In the genomic region with DNA sequence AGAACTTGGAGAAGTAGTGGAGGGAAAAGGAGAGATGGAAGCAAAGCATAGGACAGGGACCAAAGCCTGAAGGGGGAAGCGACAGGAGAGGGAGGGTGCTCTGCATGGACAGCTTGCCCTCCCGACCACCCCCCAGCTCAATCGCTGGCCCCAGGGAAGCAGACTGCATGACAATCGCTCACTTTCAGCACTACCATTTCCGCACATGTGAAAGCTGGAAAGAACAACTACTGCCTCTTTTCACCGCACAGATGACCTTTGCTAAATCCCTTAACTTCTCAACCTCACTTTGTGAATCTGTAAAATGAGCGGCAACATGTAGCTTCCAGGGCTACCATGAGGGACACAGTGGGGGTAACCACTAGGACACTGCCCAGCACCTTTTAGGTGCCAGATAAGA, we compare ENCODE assay signal across 22 cellular contexts. TPM values are rescaled to one million over a fixed set of nuclear protein-coding genes. Genes with fewer than 3 reads are reported as not detected.
A peak's percentile ranks its signal among the peaks of the same experiment; 100 is the strongest.
DNase-seq lines count a peak whose midpoint lies in the region; ATAC-seq, FAIRE-seq and TF ChIP-seq lines count a peak whose summit lies in the region.
"Had no signal": no experiment of that assay in that cellular context is flagged by ENCODE, and none has a peak within 500 bp of the region (broad histone marks: within the 10 kb centered on the region; RNA-seq: fewer than 3 reads in every experiment).

No MANE protein-coding gene starts in this region.

- POLR2A ChIA-PET in CD8-positive, alpha-beta memory T cell (lab: Charles Lee) = no interaction called here

- peaks cover 0 to 4% of the 10 kb centered on the region in 2 donors for H3K27me3 Mint-ChIP-seq in CD8-positive, alpha-beta memory T cell
- H3K27me3 Mint-ChIP-seq in astrocyte (ENCODE audit: low read depth, unreplicated experiment) = no peaks in the 10 kb centered on the region
- H3K27me3 Mint-ChIP-seq: central memory CD8-positive, alpha-beta T cell had no signal

- no peak for DNase-seq in CD8-positive, alpha-beta memory T cell
- DNase-seq in astrocyte (ENCODE audit: low read depth) (no peak), psoas muscle (no peak), Right ventricle myocardium superior (no peak), NCI-H774 (lab: John Stamatoyannopoulos, UW) (no peak)
- DNase-seq: activated CD8-positive, alpha-beta T cell treated with anti-CD3 and anti-CD28 coated beads, Interleukin-2, amount 10 ng/mL, durations not matched to agents 7 days and 5 days; adrenal gland; AML-193; effector CD8-positive, alpha-beta T cell; glutamatergic neuron; GM23248; NCI-H187 treated with DMSO at 0.1 percent for 48 hours; posterior cingulate gyrus; stimulated activated CD4-positive, alpha-beta T cell treated with anti-CD3 and anti-CD28 coated beads, Interleukin-2, amount 100 ng/mL, for 48 hours had no signal

- H3K4me1 Mint-ChIP-seq in CD8-positive, alpha-beta memory T cell = peaks cover 85 to 100% (median 98%) of the 10 kb centered on the region in 3 donors
- H3K4me1 Mint-ChIP-seq in astrocyte (ENCODE audit: low read depth, unreplicated experiment) = peaks cover 57% of the 10 kb centered on the region

- no peak for FAIRE-seq in astrocyte (lab: Jason Lieb, UNC)
- FAIRE-seq: G401.6, urothelium cell line had no signal

- peaks cover 84% of the 10 kb centered on the region for H3K4me1 ChIP-seq in CD8-positive, alpha-beta memory T cell (ENCODE audit: insufficient read depth, low read length)
- H3K4me1 ChIP-seq in HUES48 (ENCODE audit: control insufficient read depth, insufficient read depth, low read length) (peaks cover 73% of the 10 kb centered on the region), astrocyte (ENCODE audit: insufficient read depth, low read length) (peaks cover 38% of the 10 kb centered on the region), psoas muscle (peaks cover 51% of the 10 kb centered on the region)

- H2AFZ ChIP-seq in astrocyte (ENCODE audit: low read depth, low read length) = no peak overlapping the region
- H2AFZ ChIP-seq: GM23248 had no signal

- no peaks in the 10 kb centered on the region for H3K9me3 Mint-ChIP-seq in CD8-positive, alpha-beta memory T cell
- no peaks in the 10 kb centered on the region for H3K9me3 Mint-ChIP-seq in astrocyte (ENCODE audit: unreplicated experiment)
- H3K9me3 Mint-ChIP-seq: activated T-helper 2 cell treated with anti-CD3 and anti-CD28 coated beads, Interferon-gamma antibody, Interleukin-2, Interleukin-4, amounts not matched to agents 10 μg/mL and 5 μg/mL and 100 μg/mL, durations not matched to agents 14 hours and 24 hours and 36 hours; central memory CD8-positive, alpha-beta T cell had no signal

- peaks cover 98% of the 10 kb centered on the region for H3K79me2 ChIP-seq in astrocyte (ENCODE audit: insufficient read depth, low read length)

- TF ChIP-seq CTCF in astrocyte (IDR thresholded peaks at IDR 0.05; ENCODE audit: insufficient read depth, low read depth, low read length) (no peak), psoas muscle (IDR thresholded peaks at IDR 0.05) (no peak)

- H3K27ac ChIP-seq in CD8-positive, alpha-beta memory T cell (ENCODE audit: low read depth, low read length) = no peak overlapping the region
- peak overlapping the region; percentile 86 for H3K27ac ChIP-seq in HUES48 (ENCODE audit: low read depth, low read length)
- H3K27ac ChIP-seq in astrocyte (ENCODE audit: low read depth, low read length) = peak overlapping the region; percentile 4
- H3K27ac ChIP-seq in psoas muscle = peak overlapping the region; percentile 89
- H3K27ac ChIP-seq: adrenal gland, GM23248, skin epidermis had no signal

- CTCF ChIA-PET in CD8-positive, alpha-beta memory T cell (lab: Charles Lee) = interaction anchor here (2.6 kb wide), 1 partner anchor 39 kb away, joined by 7 read pairs; no protein-coding TSS in a partner anchor

- no peak overlapping the region for H3K9ac ChIP-seq in HUES48 (ENCODE audit: low read depth, low read length)
- no peak overlapping the region for H3K9ac ChIP-seq in astrocyte (ENCODE audit: low read length)
- H3K9ac ChIP-seq: GM23248 had no signal

- ATAC-seq in psoas muscle (no peak), Right ventricle myocardium superior (ENCODE audit: poor library complexity) (no peak), HG02885 (IDR thresholded peaks at IDR 0.05; ENCODE audit: poor library complexity, unreplicated experiment) (no peak)
- ATAC-seq: activated CD8-positive, alpha-beta T cell treated with anti-CD3 and anti-CD28 coated beads, Interleukin-2, amount 10 ng/mL, durations not matched to agents 7 days and 5 days had no signal

- WGBS in psoas muscle, 3 donors = 81 to 84% (median 83%) methylated on average over 7 of the region's 7 CpGs

- H3K4me2 ChIP-seq in astrocyte (ENCODE audit: low read length) = no peak overlapping the region

- H3K4me3 ChIP-seq in CD8-positive, alpha-beta memory T cell (ENCODE audit: low read length) = no peak overlapping the region
- H3K4me3 ChIP-seq in HUES48 (ENCODE audit: low read depth, low read length) (peak overlapping the region; percentile 36), astrocyte (ENCODE audit: insufficient read depth, low read depth, low read length) (no peak overlapping the region), psoas muscle (no peak overlapping the region)
- H3K4me3 ChIP-seq: adrenal gland, GM23248, lung, skin epidermis had no signal

- peak overlapping the region in 7 of 8 donors; percentile 13 to 92 (median 73) for H3K27ac Mint-ChIP-seq in CD8-positive, alpha-beta memory T cell
- H3K27ac Mint-ChIP-seq in astrocyte (ENCODE audit: unreplicated experiment) = peak overlapping the region; percentile 13
- H3K27ac Mint-ChIP-seq: activated CD8-positive, alpha-beta T cell treated with anti-CD3 and anti-CD28 coated beads, Interleukin-2, amount 10 ng/mL, durations not matched to agents 7 days and 5 days; activated T-helper 2 cell treated with anti-CD3 and anti-CD28 coated beads, Interferon-gamma antibody, Interleukin-2, Interleukin-4, amounts not matched to agents 10 μg/mL and 5 μg/mL and 100 μg/mL, durations not matched to agents 14 hours and 24 hours and 36 hours had no signal

- no peaks in the 10 kb centered on the region for H3K9me3 ChIP-seq in CD8-positive, alpha-beta memory T cell (ENCODE audit: low read length)
- H3K9me3 ChIP-seq in HUES48 (ENCODE audit: control insufficient read depth, insufficient read depth, low read length) = no peaks in the 10 kb centered on the region
- no peaks in the 10 kb centered on the region for H3K9me3 ChIP-seq in astrocyte (ENCODE audit: insufficient read depth, low read depth, low read length)
- H3K9me3 ChIP-seq in psoas muscle = no peaks in the 10 kb centered on the region
- H3K9me3 ChIP-seq: adrenal gland had no signal

- peaks cover 7% of the 10 kb centered on the region for H3K36me3 ChIP-seq in CD8-positive, alpha-beta memory T cell (ENCODE audit: insufficient read depth, low read length)
- no peaks in the 10 kb centered on the region for H3K36me3 ChIP-seq in HUES48 (ENCODE audit: control insufficient read depth, insufficient read depth, low read length)
- no peaks in the 10 kb centered on the region for H3K36me3 ChIP-seq in astrocyte (ENCODE audit: insufficient read depth, low read length)
- H3K36me3 ChIP-seq in psoas muscle (ENCODE audit: insufficient read depth in 1 of 2, low read depth in 1 of 2) = no peaks in the 10 kb centered on the region
- H3K36me3 ChIP-seq: adrenal gland had no signal

- peaks cover 99% of the 10 kb centered on the region for H4K20me1 ChIP-seq in astrocyte (ENCODE audit: insufficient read depth, low read length)

- no peaks in the 10 kb centered on the region for H3K27me3 ChIP-seq in CD8-positive, alpha-beta memory T cell (ENCODE audit: insufficient read depth, low read length, poor library complexity, severe bottlenecking)
- H3K27me3 ChIP-seq in HUES48 (ENCODE audit: control insufficient read depth, insufficient read depth, low read length) = no peaks in the 10 kb centered on the region
- no peaks in the 10 kb centered on the region for H3K27me3 ChIP-seq in astrocyte (ENCODE audit: insufficient read depth, low read length)
- H3K27me3 ChIP-seq in psoas muscle (ENCODE audit: insufficient read depth in 3 of 3, low read length in 2 of 3) = no peaks in the 10 kb centered on the region
- H3K27me3 ChIP-seq: adrenal gland had no signal

- H3K4me3 Mint-ChIP-seq in CD8-positive, alpha-beta memory T cell = no peak overlapping the region
- H3K4me3 Mint-ChIP-seq in astrocyte (ENCODE audit: unreplicated experiment) = no peak overlapping the region
- H3K4me3 Mint-ChIP-seq: activated CD8-positive, alpha-beta T cell treated with anti-CD3 and anti-CD28 coated beads, Interleukin-2, amount 10 ng/mL, durations not matched to agents 7 days and 5 days; central memory CD8-positive, alpha-beta T cell had no signal

- intact Hi-C loops in psoas muscle (cut with DNase I) (loop anchor here in 1 of 2 donors (2.0 kb wide), 1 partner anchor 14 kb away; no protein-coding TSS in a partner anchor), Right ventricle myocardium superior (cut with DNase I) (no loop called here)

- H3K36me3 Mint-ChIP-seq in CD8-positive, alpha-beta memory T cell = peaks cover 0 to 42% (median 5%) of the 10 kb centered on the region in 3 donors
- H3K36me3 Mint-ChIP-seq in astrocyte (ENCODE audit: low read depth, unreplicated experiment) = peaks cover 16% of the 10 kb centered on the region

RNA-seq across cellular contexts. Expression of a gene that starts 17.1 kb away (rescaled TPM):
- 10 to 100 TPM; 65.6 to 67.3 TPM for total RNA-seq in CD8-positive, alpha-beta memory T cell
- polyA plus RNA-seq in CD8-positive, alpha-beta memory T cell = 34.8 TPM
- 111 and 133 TPM in 2 replicates for total RNA-seq in astrocyte
- total RNA-seq in psoas muscle = 10 to 100 TPM; 21.6 to 31.9 (median 30.5) TPM
- 10 to 100 TPM; 16.3 to 45.7 (median 19.5) TPM for polyA plus RNA-seq in psoas muscle
- 21.8 TPM for total RNA-seq in Right ventricle myocardium superior
